ENCODE assay signal across 7 cellular contexts in the genomic region with DNA sequence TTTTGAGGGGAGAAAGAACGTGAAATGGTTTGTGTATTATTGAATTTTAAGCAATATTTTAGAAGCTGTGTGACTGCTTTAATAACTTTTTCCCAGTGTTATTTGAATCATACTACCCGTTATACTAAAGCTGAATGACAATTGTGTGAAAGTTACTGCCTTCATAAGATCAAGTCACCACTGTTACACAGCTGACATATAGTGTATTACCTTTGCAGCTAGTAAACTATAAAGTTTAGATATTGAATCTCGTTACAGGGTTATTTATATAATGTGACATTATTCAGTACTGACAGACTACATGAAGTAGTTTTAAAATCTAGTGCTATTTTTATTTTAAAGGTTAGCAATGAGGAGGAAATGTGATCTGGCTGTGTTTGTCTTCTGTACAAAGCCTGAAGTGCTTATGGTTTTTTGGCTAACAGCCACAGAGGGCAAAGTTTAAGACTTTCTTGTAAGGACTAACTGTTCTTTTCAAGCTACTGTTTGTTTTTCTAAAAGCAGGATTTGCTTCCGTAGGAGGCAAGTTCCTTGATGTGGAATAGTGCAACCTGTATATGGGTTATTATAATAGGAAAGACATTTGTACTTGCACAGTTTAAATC.
DNase-seq lines count a peak whose midpoint lies in the region; ATAC-seq, FAIRE-seq and TF ChIP-seq lines count a peak whose summit lies in the region.
"Not testable (repeated sequence)": the region's sequence is repeated elsewhere in the genome, so short reads cannot be mapped to it uniquely, and the experiment has no call there.

No MANE protein-coding gene starts in this region.

- 22 to 38% (median 31%) methylated on average over 4 of the region's 4 CpGs for WGBS in heart left ventricle, 4 donors
- WGBS in mesenchymal stem cell = 14% methylated on average over 1 of the region's 4 CpGs

- ATAC-seq in heart left ventricle (peak; percentile 63 to 79 (median 73)), gastrocnemius medialis (peak; percentile 86 to 93)

- not testable (repeated sequence) for H3K18ac ChIP-seq in mesenchymal stem cell (ENCODE audit: low read depth in 1 of 2, low read length in 2 of 2)

- H3K4me3 ChIP-seq in endocrine pancreas (ENCODE audit: control insufficient read depth, insufficient read depth, low read length) = peak overlapping the region; percentile 34
- peak overlapping the region in 2 of 12 donors; percentile 1 to 11 for H3K4me3 ChIP-seq in heart left ventricle
- not testable (repeated sequence) for H3K4me3 ChIP-seq in mesenchymal stem cell (ENCODE audit: insufficient read depth in 1 of 2, low read depth in 1 of 2, low read length in 2 of 2)
- H3K4me3 ChIP-seq in gastrocnemius medialis = peak overlapping the region in 1 of 4 donors; percentile 16

- H3K9me3 ChIP-seq in endocrine pancreas (ENCODE audit: control insufficient read depth, low read length); heart left ventricle; mesenchymal stem cell (ENCODE audit: control insufficient read depth, low read length); gastrocnemius medialis: not testable (repeated sequence)

- not testable (repeated sequence) for H2AFZ ChIP-seq in mesenchymal stem cell (ENCODE audit: low read depth, low read length)

- not testable (repeated sequence) for H3K9ac ChIP-seq in endocrine pancreas (ENCODE audit: control insufficient read depth, insufficient read depth, low read length); mesenchymal stem cell (ENCODE audit: low read length)

- H3K14ac ChIP-seq in mesenchymal stem cell (ENCODE audit: low read length in 2 of 2) = not testable (repeated sequence)

- H3K4me2 ChIP-seq in mesenchymal stem cell (ENCODE audit: low read length, poor library complexity, severe bottlenecking) = not testable (repeated sequence)

- not testable (repeated sequence) for TF ChIP-seq POLR2A in heart left ventricle (IDR thresholded peaks at IDR 0.05); gastrocnemius medialis (IDR thresholded peaks at IDR 0.05)

- H2BK15ac ChIP-seq in mesenchymal stem cell (ENCODE audit: low read depth, poor library complexity, severe bottlenecking) = not testable (repeated sequence)

- not testable (repeated sequence) for H3K27me3 ChIP-seq in endocrine pancreas (ENCODE audit: control insufficient read depth, insufficient read depth, low read length); heart left ventricle; mesenchymal stem cell (ENCODE audit: control insufficient read depth in 1 of 2, insufficient read depth in 1 of 2, low read length in 2 of 2); gastrocnemius medialis

- not testable (repeated sequence) for H3K79me1 ChIP-seq in mesenchymal stem cell (replicated peaks; ENCODE audit: low read length, poor library complexity, severe bottlenecking)

- not testable (repeated sequence) for TF ChIP-seq CTCF in heart left ventricle (IDR thresholded peaks at IDR 0.05); gastrocnemius medialis (IDR thresholded peaks at IDR 0.05 in 4 of 5, conservative IDR thresholded peaks at IDR 0.05 in 1 of 5)

- not testable (repeated sequence) for H4K91ac ChIP-seq in mesenchymal stem cell (ENCODE audit: low read length)

- H3K23ac ChIP-seq in mesenchymal stem cell (ENCODE audit: low read length in 2 of 2) = not testable (repeated sequence)

- H2AK5ac ChIP-seq in mesenchymal stem cell (ENCODE audit: low read length, severe bottlenecking) = not testable (repeated sequence)

- not testable (repeated sequence) for H3K4ac ChIP-seq in mesenchymal stem cell (ENCODE audit: low read depth in 1 of 2, low read length in 2 of 2)

- intact Hi-C loops in heart left ventricle (cut with DNase I) (loop anchor here in 6 of 10 donors (5.0 to 10.0 kb wide), 6 partner anchors 63 to 293 kb away; partner anchors contain the start of genes FNBP1L (in 5 of the 6) and DR1 (in 1 of the 6)), gastrocnemius medialis (cut with DNase I; ENCODE audit: low total_unique reads) (loop anchor here (5.0 kb wide), 1 partner anchor 107 kb away; the partner anchor contains the start of gene FNBP1L)

- H2BK5ac ChIP-seq in mesenchymal stem cell (ENCODE audit: low read depth, low read length, poor library complexity, severe bottlenecking) = not testable (repeated sequence)

- DNase-seq in NCI-H2029 treated with DMSO at 0.1 percent for 48 hours (lab: John Stamatoyannopoulos, UW) = peak; percentile 19
- peak; percentile 82 for DNase-seq in amniotic epithelial cell (ENCODE audit: low read depth)
- peak in 1 of 5 donors; percentile 72 for DNase-seq in heart left ventricle
- DNase-seq in mesenchymal stem cell = peak; percentile 81
- peak in 1 of 2 donors; percentile 64 for DNase-seq in gastrocnemius medialis

- H2BK120ac ChIP-seq in mesenchymal stem cell (ENCODE audit: low read depth, low read length) = not testable (repeated sequence)

- FAIRE-seq in G401.6 (lab: Jason Lieb, UNC) = peak; percentile 59

- not testable (repeated sequence) for H2BK12ac ChIP-seq in mesenchymal stem cell (ENCODE audit: low read length in 2 of 2)

- H3K4me1 ChIP-seq in endocrine pancreas (ENCODE audit: control insufficient read depth, insufficient read depth, low read length) (peaks cover 27% of the 10 kb centered on the region), heart left ventricle (peaks cover 15 to 45% (median 35%) of the 10 kb centered on the region in 12 donors), gastrocnemius medialis (peaks cover 41 to 44% of the 10 kb centered on the region in 2 donors)
- not testable (repeated sequence) for H3K4me1 ChIP-seq in mesenchymal stem cell (ENCODE audit: control insufficient read depth, insufficient read depth, low read depth, low read length)

- H4K8ac ChIP-seq in mesenchymal stem cell (ENCODE audit: low read length) = not testable (repeated sequence)

- not testable (repeated sequence) for H3K36me3 ChIP-seq in endocrine pancreas (ENCODE audit: control insufficient read depth, insufficient read depth, low read length); gastrocnemius medialis
- peaks cover 0 to 26% (median 15%) of the 10 kb centered on the region in 9 donors for H3K36me3 ChIP-seq in heart left ventricle
- H3K36me3 ChIP-seq in mesenchymal stem cell (ENCODE audit: control insufficient read depth in 1 of 2, insufficient read depth in 2 of 2, low read depth in 1 of 2, low read length in 2 of 2) = peaks cover 0 to 23% of the 10 kb centered on the region in 2 experiments

- H3K27ac ChIP-seq in heart left ventricle (peak overlapping the region; percentile 38 to 72 (median 64)), gastrocnemius medialis (peak overlapping the region; percentile 71 to 80 (median 76))
- H3K27ac ChIP-seq in mesenchymal stem cell (ENCODE audit: low read length, poor library complexity, severe bottlenecking) = not testable (repeated sequence)

- in situ Hi-C loops in gastrocnemius medialis (cut with MboI; ENCODE audit: low sequenced_read_pairs in 4 of 4) = not testable (repeated sequence)
